23 cellular contexts compared by ENCODE assay signal in genomic region chr16:73274140-73274539, GRCh38.
DNase-seq lines count a peak whose midpoint lies in the region; ATAC-seq, FAIRE-seq and TF ChIP-seq lines count a peak whose summit lies in the region.
"Had no signal": no experiment of that assay in that cellular context is flagged by ENCODE, and none has a peak within 500 bp of the region (broad histone marks: within the 10 kb centered on the region; RNA-seq: fewer than 3 reads in every experiment).

No MANE protein-coding gene starts in this region.

- TF ChIP-seq RAD21 in A549 (conservative IDR thresholded peaks at IDR 0.05 in 1 of 2, IDR thresholded peaks at IDR 0.05 in 1 of 2), result no peak

- H3K4me1 ChIP-seq in A549, result no peaks in the 10 kb centered on the region
- H3K4me1 ChIP-seq: Caco-2 had no signal

- TF ChIP-seq POLR2A in A549 (IDR thresholded peaks at IDR 0.05; ENCODE audit: low read length), result no peak

- CTCF ChIA-PET in A549 (lab: Yijun Ruan, JAX), result no interaction called here

- H3K4me1 Mint-ChIP-seq in chondrocyte (ENCODE audit: low read depth), result no peaks in the 10 kb centered on the region
- H3K4me1 Mint-ChIP-seq: B cell had no signal

- no peak for TF ChIP-seq EP300 in A549 (IDR thresholded peaks at IDR 0.05)

- H3K4me2 ChIP-seq in A549, result no peak overlapping the region
- H3K4me2 ChIP-seq: BLaER1 treated with 17β-estradiol and CSF1 and Interleukin-3, amounts not matched to agents 10 nM and 100 nM had no signal

- FAIRE-seq in A549 (lab: Jason Lieb, UNC) (no peak), GM18507 (lab: Jason Lieb, UNC) (peak; percentile 21)
- FAIRE-seq: A204.1, D721Med, G401.6, GM12891 had no signal

- peaks cover 26% of the 10 kb centered on the region for H3K9me3 ChIP-seq in A549

- ATAC-seq in A549 (no peak), GM21619 (IDR thresholded peaks at IDR 0.05; ENCODE audit: unreplicated experiment) (no peak)
- ATAC-seq: CD8-positive, alpha-beta T cell had no signal

- no peaks in the 10 kb centered on the region for H3K27me3 Mint-ChIP-seq in chondrocyte (ENCODE audit: low read depth)
- H3K27me3 Mint-ChIP-seq: CD4-positive, alpha-beta T cell had no signal

- H3K36me3 Mint-ChIP-seq in chondrocyte (ENCODE audit: low read depth), result no peaks in the 10 kb centered on the region
- H3K36me3 Mint-ChIP-seq: CD8-positive, alpha-beta T cell had no signal

- H3K4me3 ChIP-seq in A549, result no peak overlapping the region
- H3K4me3 ChIP-seq: BLaER1 treated with 17β-estradiol and CSF1 and Interleukin-3, amounts not matched to agents 10 nM and 100 nM had no signal

- H3K27ac Mint-ChIP-seq in chondrocyte (ENCODE audit: unreplicated experiment), result no peak overlapping the region
- H3K27ac Mint-ChIP-seq: B cell; CD4-positive, alpha-beta T cell; CD8-positive, alpha-beta T cell had no signal

- WGBS in A549 (ENCODE audit: missing lambda C conversion rate), result 34% methylated on average over 1 of the region's 1 CpG

- no peak overlapping the region for H3K4me3 Mint-ChIP-seq in chondrocyte (ENCODE audit: unreplicated experiment)
- H3K4me3 Mint-ChIP-seq: B cell; CD4-positive, alpha-beta T cell; CD8-positive, alpha-beta T cell had no signal

- TF ChIP-seq CTCF in A549 (IDR thresholded peaks at IDR 0.05), result no peak
- TF ChIP-seq CTCF in LNCAP (IDR thresholded peaks at IDR 0.05), result 0 out of 2 replicates have a peak, but pooled peaks have one; percentile 8
- peak; percentile 21 for TF ChIP-seq CTCF in chondrocyte (IDR thresholded peaks at IDR 0.05)

- H3K9me3 Mint-ChIP-seq in chondrocyte (ENCODE audit: low read depth), result no peaks in the 10 kb centered on the region
- H3K9me3 Mint-ChIP-seq: CD4-positive, alpha-beta T cell; CD8-positive, alpha-beta T cell had no signal

- DNase-seq in A549 (ENCODE audit: low read depth in 1 of 2, low spot score in 1 of 2), result no peak
- no peak for DNase-seq in GM18507 (ENCODE audit: extremely low spot score, insufficient read length, low read depth)
- no peak for DNase-seq in chondrocyte (ENCODE audit: low spot score)
- no peak for DNase-seq in superior temporal gyrus (ENCODE audit: extremely low spot score)
- DNase-seq in NCI-H69 (lab: John Stamatoyannopoulos, UW), result no peak
- DNase-seq in NCI-H1105 treated with DMSO at 0.1 percent for 48 hours (lab: John Stamatoyannopoulos, UW), result no peak
- DNase-seq: 8988T; AML-193; Caco-2; Calu3; CD4-positive, alpha-beta T cell; CD8-positive, alpha-beta T cell; DMS79 treated with DMSO at 0.1 percent for 48 hours; GF-D8 had no signal

- POLR2A ChIA-PET in A549 (lab: Yijun Ruan, JAX), result no interaction called here

- no peak overlapping the region for H3K27ac ChIP-seq in A549
- H3K27ac ChIP-seq: BLaER1 treated with 17β-estradiol and CSF1 and Interleukin-3, amounts not matched to agents 10 nM and 100 nM; C4-2B had no signal

TF ChIP-seq in A549, 52 proteins besides CTCF, POLR2A, EP300 and RAD21:
- TF ChIP-seq FOSL2 (IDR thresholded peaks at IDR 0.05), result no peak
- TF ChIP-seq FOSL2 (CRISPR knock-in tag; IDR thresholded peaks at IDR 0.05), result no peak
- TF ChIP-seq MAFK (IDR thresholded peaks at IDR 0.05; ENCODE audit: partially characterized antibody), result peak; percentile 90
